In genomic region chr18:56789889-56790180, GRCh38 we compare ENCODE assay signal across 14 cellular contexts.
DNase-seq lines count a peak whose midpoint lies in the region; ATAC-seq, FAIRE-seq and TF ChIP-seq lines count a peak whose summit lies in the region.
"Had no signal": no experiment of that assay in that cellular context is flagged by ENCODE, and none has a peak within 500 bp of the region (broad histone marks: within the 10 kb centered on the region; RNA-seq: fewer than 3 reads in every experiment).

No MANE protein-coding gene starts in this region.

- H3K9me1 ChIP-seq in endothelial cell of umbilical vein (replicated peaks; ENCODE audit: control insufficient read depth, extremely low read depth, insufficient read depth, low read length) = no peaks in the 10 kb centered on the region

- TF ChIP-seq CTCF in heart left ventricle (IDR thresholded peaks at IDR 0.05) (peak in 1 of 12 donors; percentile 1), OCI-LY7 (conservative IDR thresholded peaks at IDR 0.05; ENCODE audit: low read length) (peak; percentile 47; the same call in 1 of the 2 replicates), endothelial cell of umbilical vein (IDR thresholded peaks at IDR 0.05; ENCODE audit: extremely low read depth in 1 of 2, insufficient read depth in 1 of 2, low read depth in 1 of 2, low read length in 2 of 2) (no peak), type B pancreatic cell (conservative IDR thresholded peaks at IDR 0.05) (peak; percentile 12)

- H3K27ac Mint-ChIP-seq in type B pancreatic cell = no peak overlapping the region
- H3K27ac Mint-ChIP-seq: CD4-positive, alpha-beta T cell had no signal

- CTCF ChIA-PET in OCI-LY7 (lab: Charles Lee; ENCODE audit: unreplicated experiment) (no interaction called here), endothelial cell of umbilical vein (lab: Charles Lee) (interaction anchor here (1.2 to 2.5 kb wide), 4 partner anchors 9 to 81 kb away, joined by 4 to 15 read pairs (median 8); no protein-coding TSS in a partner anchor)

- no peak overlapping the region for H3K4me3 ChIP-seq in heart left ventricle
- H3K4me3 ChIP-seq in OCI-LY7 (ENCODE audit: low read depth, low read length, poor library complexity, severe bottlenecking) = no peak overlapping the region
- no peak overlapping the region for H3K4me3 ChIP-seq in endothelial cell of umbilical vein (replicated peaks in 1 of 3; ENCODE audit: insufficient read depth in 1 of 3, low read depth in 1 of 3, low read length in 3 of 3)
- H3K4me3 ChIP-seq: SJSA1 had no signal

- ATAC-seq in heart left ventricle (no peak), Right ventricle myocardium superior (ENCODE audit: poor library complexity) (no peak)

- peaks cover 0 to 17% (median 7%) of the 10 kb centered on the region in 9 donors for H3K36me3 ChIP-seq in heart left ventricle
- no peaks in the 10 kb centered on the region for H3K36me3 ChIP-seq in OCI-LY7 (ENCODE audit: insufficient read depth, low read length)
- no peaks in the 10 kb centered on the region for H3K36me3 ChIP-seq in endothelial cell of umbilical vein (ENCODE audit: control insufficient read depth in 2 of 2, extremely low read depth in 1 of 2, insufficient read depth in 2 of 2, low read length in 2 of 2)

- no peaks in the 10 kb centered on the region for H3K79me2 ChIP-seq in OCI-LY7 (ENCODE audit: insufficient read depth, low read depth, low read length)
- no peaks in the 10 kb centered on the region for H3K79me2 ChIP-seq in endothelial cell of umbilical vein (ENCODE audit: control insufficient read depth, insufficient read depth, low read length)

- H3K4me1 ChIP-seq in heart left ventricle (peaks cover 0 to 12% (median 0%) of the 10 kb centered on the region in 12 donors), OCI-LY7 (ENCODE audit: insufficient read depth, low read length, poor library complexity, severe bottlenecking) (no peaks in the 10 kb centered on the region), endothelial cell of umbilical vein (ENCODE audit: control insufficient read depth, extremely low read depth, insufficient read depth, low read length) (peaks cover 19% of the 10 kb centered on the region)
- H3K4me1 ChIP-seq: SJSA1 had no signal

- BruUV-seq in OCI-LY7 (replicated peaks; lab: Mats Ljungman, UMichigan) (no TSS peak), endothelial cell of umbilical vein (replicated peaks; lab: Mats Ljungman, UMichigan) (no TSS peak)

- DNase-seq in heart left ventricle (no peak), Right ventricle myocardium superior (no peak), OCI-LY7 (ENCODE audit: low spot score) (no peak), endothelial cell of umbilical vein (ENCODE audit: low read depth, low spot score) (no peak), type B pancreatic cell (ENCODE audit: extremely low spot score, unreplicated experiment) (no peak), HUDEP-2 (lab: John Stamatoyannopoulos, UW; ENCODE audit: unreplicated experiment in 76 of 76) (no peak), NCI-H1436 (lab: John Stamatoyannopoulos, UW) (no peak), AG08395 (ENCODE audit: low spot score) (no peak)
- DNase-seq: CD4-positive, alpha-beta T cell; DMS79 treated with DMSO at 0.1 percent for 48 hours; NCI-H187 treated with DMSO at 0.1 percent for 48 hours; NCI-H2171 had no signal

- H3K4me3 Mint-ChIP-seq in type B pancreatic cell = no peak overlapping the region
- H3K4me3 Mint-ChIP-seq: CD4-positive, alpha-beta T cell had no signal

- no peaks in the 10 kb centered on the region for H3K27me3 ChIP-seq in heart left ventricle
- no peaks in the 10 kb centered on the region for H3K27me3 ChIP-seq in endothelial cell of umbilical vein (ENCODE audit: control insufficient read depth in 2 of 2, insufficient read depth in 2 of 2, low read length in 2 of 2)
- H3K27me3 ChIP-seq: SJSA1 had no signal

- H3K9ac ChIP-seq in endothelial cell of umbilical vein (replicated peaks; ENCODE audit: extremely low read depth, insufficient read depth, low read length) = peak overlapping the region; percentile 66

- TF ChIP-seq POLR2A in heart left ventricle (IDR thresholded peaks at IDR 0.05) (no peak), endothelial cell of umbilical vein (IDR thresholded peaks at IDR 0.05; ENCODE audit: low read depth, low read length) (no peak)

- dilution Hi-C loops in endothelial cell of umbilical vein (cut with MboI; ENCODE audit: extremely low pct_ligation_motif_present, low sequenced_read_pairs) = no loop called here

- H2AFZ ChIP-seq in OCI-LY7 (ENCODE audit: low read length) (no peak overlapping the region), endothelial cell of umbilical vein (ENCODE audit: low read depth, low read length) (peak overlapping the region; percentile 91)

- no peaks in the 10 kb centered on the region for H3K9me3 Mint-ChIP-seq in type B pancreatic cell
- H3K9me3 Mint-ChIP-seq: CD4-positive, alpha-beta T cell had no signal

- H3K27ac ChIP-seq in heart left ventricle (peak overlapping the region in 11 of 12 donors; percentile 3 to 78 (median 70)), OCI-LY7 (ENCODE audit: low read depth, low read length, poor library complexity, severe bottlenecking) (no peak overlapping the region), endothelial cell of umbilical vein (ENCODE audit: insufficient read depth, low read depth, low read length) (peak overlapping the region; percentile 95)
- H3K27ac ChIP-seq: SJSA1 had no signal

- no peak for FAIRE-seq in endothelial cell of umbilical vein (lab: Jason Lieb, UNC)
- FAIRE-seq: HTR-8/SVneo had no signal

- no peaks in the 10 kb centered on the region for H3K27me3 Mint-ChIP-seq in type B pancreatic cell
- H3K27me3 Mint-ChIP-seq: CD4-positive, alpha-beta T cell had no signal

- intact Hi-C loops in heart left ventricle (cut with DNase I) = no loop called here
- intact Hi-C loops in Right ventricle myocardium superior (cut with DNase I) = no loop called here
- intact Hi-C loops in OCI-LY7 (cut with micrococcal nuclease; ENCODE audit: unreplicated experiment) = no loop called here
- intact Hi-C loops in endothelial cell of umbilical vein (cut with micrococcal nuclease) = loop anchor here (1.0 kb wide), 2 partner anchors 10 to 656 kb away; no protein-coding TSS in a partner anchor

- no peaks in the 10 kb centered on the region for H3K4me1 Mint-ChIP-seq in type B pancreatic cell (ENCODE audit: unreplicated experiment)

- no peaks in the 10 kb centered on the region for H4K20me1 ChIP-seq in OCI-LY7 (ENCODE audit: insufficient read depth, low read length)
- H4K20me1 ChIP-seq in endothelial cell of umbilical vein (replicated peaks; ENCODE audit: control insufficient read depth, extremely low read depth, insufficient read depth, low read length) = no peaks in the 10 kb centered on the region

- H3K9me3 ChIP-seq in heart left ventricle (no peaks in the 10 kb centered on the region), OCI-LY7 (ENCODE audit: low read length) (no peaks in the 10 kb centered on the region), endothelial cell of umbilical vein (replicated peaks; ENCODE audit: control insufficient read depth, insufficient read depth, low read length) (no peaks in the 10 kb centered on the region)
- H3K9me3 ChIP-seq: SJSA1 had no signal

- POLR2A ChIA-PET in OCI-LY7 (lab: Charles Lee) (interaction anchor here (0.5 kb wide), 1 partner anchor 49 kb away, joined by 3 read pairs; no protein-coding TSS in a partner anchor), endothelial cell of umbilical vein (lab: Charles Lee) (no interaction called here)

- H3K9me2 ChIP-seq in OCI-LY7 (ENCODE audit: insufficient read depth, low read length) = no peaks in the 10 kb centered on the region

- WGBS in heart left ventricle, 4 donors = 96 to 98% (median 97%) methylated on average over 3 of the region's 3 CpGs

- H3K4me2 ChIP-seq in OCI-LY7 (ENCODE audit: low read length) (no peak overlapping the region), endothelial cell of umbilical vein (ENCODE audit: insufficient read depth, low read length) (no peak overlapping the region)

- H3K36me3 Mint-ChIP-seq in type B pancreatic cell = peaks cover 5% of the 10 kb centered on the region

TF ChIP-seq in endothelial cell of umbilical vein, 7 proteins besides CTCF, POLR2A, EP300 and RAD21:
- no peak for TF ChIP-seq FOS (IDR thresholded peaks at IDR 0.05; ENCODE audit: borderline replicate concordance, insufficient read depth, low read length)
- no peak for TF ChIP-seq GATA2 (IDR thresholded peaks at IDR 0.05; ENCODE audit: insufficient read depth, insufficient read length, low read depth, low read length)
- no peak for TF ChIP-seq EZH2 (IDR thresholded peaks at IDR 0.05; ENCODE audit: borderline replicate concordance, low read depth, low read length, severe bottlenecking)

Comparison
In these comparisons a context has a peak if more than half of its experiments do, and no peak if none do; other contexts are left out.
1. CTCF ChIP-seq: peak in OCI-LY7 (single experiment) and type B pancreatic cell (single experiment); none in endothelial cell of umbilical vein (0 of 2).